ENCODE assay signal across 1 cellular context in genomic region chr18:35478520-35479435, GRCh38.
A peak's percentile ranks its signal among the peaks of the same experiment; 100 is the strongest.
TF ChIP-seq lines count a peak whose summit lies in the region.

No MANE protein-coding gene starts in this region.

TF ChIP-seq in HepG2, 621 proteins besides CTCF, POLR2A, EP300 and RAD21 (continued from another document and continues in another):
- TF ChIP-seq SIN3A (IDR thresholded peaks at IDR 0.05; ENCODE audit: borderline replicate concordance, low read depth, low read length) (peak; percentile 60; the same call in 1 of the 2 replicates), KLF9 (CRISPR knock-in tag; IDR thresholded peaks at IDR 0.05; ENCODE audit: low read depth) (no peak), EHMT2 (IDR thresholded peaks at IDR 0.05; ENCODE audit: borderline replicate concordance, low read depth, low read length) (peak; percentile 42; the same call in 1 of the 2 replicates), SRSF9 (IDR thresholded peaks at IDR 0.05; ENCODE audit: borderline replicate concordance, insufficient read depth, low read depth, low read length, poor library complexity, severe bottlenecking) (no peak), BHLHE40 (IDR thresholded peaks at IDR 0.05; ENCODE audit: low read length) (0 out of 2 replicates have a peak, but pooled peaks have one; percentile 30), SMAD9 (CRISPR knock-in tag; IDR thresholded peaks at IDR 0.05) (no peak), RERE (CRISPR knock-in tag; IDR thresholded peaks at IDR 0.05; ENCODE audit: low read depth) (0 out of 2 replicates have a peak, but pooled peaks have one; percentile 38), GRHL1 (CRISPR knock-in tag; conservative IDR thresholded peaks at IDR 0.05) (no peak), MAFK (conservative IDR thresholded peaks at IDR 0.05 in 1 of 2, IDR thresholded peaks at IDR 0.05 in 1 of 2; ENCODE audit: low read length in 2 of 2) (no peak), YEATS4 (CRISPR knock-in tag; IDR thresholded peaks at IDR 0.05; ENCODE audit: borderline replicate concordance) (no peak), ZMYM3 (CRISPR knock-in tag; IDR thresholded peaks at IDR 0.05) (peak; percentile 58; the same call in 1 of the 2 replicates), MXI1 (IDR thresholded peaks at IDR 0.05; ENCODE audit: borderline replicate concordance, low read depth, low read length) (peak; percentile 40; the same call in 1 of the 3 replicates), ATF7-NPFF (CRISPR knock-in tag; IDR thresholded peaks at IDR 0.05; ENCODE audit: low read depth) (no peak), AHR (CRISPR knock-in tag; IDR thresholded peaks at IDR 0.05) (no peak), DZIP1 (CRISPR knock-in tag; IDR thresholded peaks at IDR 0.05) (no peak), ZNF878 (CRISPR knock-in tag; IDR thresholded peaks at IDR 0.05) (no peak), GATAD2A (CRISPR knock-in tag; IDR thresholded peaks at IDR 0.05) (peak; percentile 82), ZBED4 (CRISPR knock-in tag; IDR thresholded peaks at IDR 0.05; ENCODE audit: borderline replicate concordance) (no peak), KDM1A (CRISPR knock-in tag; IDR thresholded peaks at IDR 0.05) (no peak; the same call in 1 of the 2 replicates), ZNF530 (CRISPR knock-in tag; IDR thresholded peaks at IDR 0.05; ENCODE audit: low read depth) (no peak), ZNF567 (CRISPR knock-in tag; IDR thresholded peaks at IDR 0.05; ENCODE audit: borderline replicate concordance) (no peak), ZBTB44 (CRISPR knock-in tag; IDR thresholded peaks at IDR 0.05) (no peak), CENPBD1 (CRISPR knock-in tag; IDR thresholded peaks at IDR 0.05; ENCODE audit: borderline replicate concordance, low read depth) (no peak), RFX1 (IDR thresholded peaks at IDR 0.05) (peak; percentile 65; the same call in 1 of the 2 replicates), ZNF614 (CRISPR knock-in tag; IDR thresholded peaks at IDR 0.05; ENCODE audit: borderline replicate concordance) (no peak; the same call in 1 of the 2 replicates), ZFP90 (CRISPR knock-in tag; IDR thresholded peaks at IDR 0.05; ENCODE audit: borderline replicate concordance) (no peak)
- TF ChIP-seq, protein P1, sequence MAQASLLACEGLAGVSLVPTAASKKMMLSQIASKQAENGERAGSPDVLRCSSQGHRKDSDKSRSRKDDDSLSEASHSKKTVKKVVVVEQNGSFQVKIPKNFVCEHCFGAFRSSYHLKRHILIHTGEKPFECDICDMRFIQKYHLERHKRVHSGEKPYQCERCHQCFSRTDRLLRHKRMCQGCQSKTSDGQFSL (CRISPR knock-in tag; IDR thresholded peaks at IDR 0.05) = no peak
- TF ChIP-seq, protein P2, sequence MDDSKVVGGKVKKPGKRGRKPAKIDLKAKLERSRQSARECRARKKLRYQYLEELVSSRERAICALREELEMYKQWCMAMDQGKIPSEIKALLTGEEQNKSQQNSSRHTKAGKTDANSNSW (CRISPR knock-in tag; IDR thresholded peaks at IDR 0.05; ENCODE audit: borderline replicate concordance) = no peak
- TF ChIP-seq, protein P3, sequence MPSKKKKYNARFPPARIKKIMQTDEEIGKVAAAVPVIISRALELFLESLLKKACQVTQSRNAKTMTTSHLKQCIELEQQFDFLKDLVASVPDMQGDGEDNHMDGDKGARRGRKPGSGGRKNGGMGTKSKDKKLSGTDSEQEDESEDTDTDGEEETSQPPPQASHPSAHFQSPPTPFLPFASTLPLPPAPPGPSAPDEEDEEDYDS (CRISPR knock-in tag; IDR thresholded peaks at IDR 0.05) = peak; percentile 68
- TF ChIP-seq, protein P4, sequence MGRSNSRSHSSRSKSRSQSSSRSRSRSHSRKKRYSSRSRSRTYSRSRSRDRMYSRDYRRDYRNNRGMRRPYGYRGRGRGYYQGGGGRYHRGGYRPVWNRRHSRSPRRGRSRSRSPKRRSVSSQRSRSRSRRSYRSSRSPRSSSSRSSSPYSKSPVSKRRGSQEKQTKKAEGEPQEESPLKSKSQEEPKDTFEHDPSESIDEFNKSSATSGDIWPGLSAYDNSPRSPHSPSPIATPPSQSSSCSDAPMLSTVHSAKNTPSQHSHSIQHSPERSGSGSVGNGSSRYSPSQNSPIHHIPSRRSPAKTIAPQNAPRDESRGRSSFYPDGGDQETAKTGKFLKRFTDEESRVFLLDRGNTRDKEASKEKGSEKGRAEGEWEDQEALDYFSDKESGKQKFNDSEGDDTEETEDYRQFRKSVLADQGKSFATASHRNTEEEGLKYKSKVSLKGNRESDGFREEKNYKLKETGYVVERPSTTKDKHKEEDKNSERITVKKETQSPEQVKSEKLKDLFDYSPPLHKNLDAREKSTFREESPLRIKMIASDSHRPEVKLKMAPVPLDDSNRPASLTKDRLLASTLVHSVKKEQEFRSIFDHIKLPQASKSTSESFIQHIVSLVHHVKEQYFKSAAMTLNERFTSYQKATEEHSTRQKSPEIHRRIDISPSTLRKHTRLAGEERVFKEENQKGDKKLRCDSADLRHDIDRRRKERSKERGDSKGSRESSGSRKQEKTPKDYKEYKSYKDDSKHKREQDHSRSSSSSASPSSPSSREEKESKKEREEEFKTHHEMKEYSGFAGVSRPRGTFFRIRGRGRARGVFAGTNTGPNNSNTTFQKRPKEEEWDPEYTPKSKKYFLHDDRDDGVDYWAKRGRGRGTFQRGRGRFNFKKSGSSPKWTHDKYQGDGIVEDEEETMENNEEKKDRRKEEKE (IDR thresholded peaks at IDR 0.05) = no peak
- TF ChIP-seq, protein P5, sequence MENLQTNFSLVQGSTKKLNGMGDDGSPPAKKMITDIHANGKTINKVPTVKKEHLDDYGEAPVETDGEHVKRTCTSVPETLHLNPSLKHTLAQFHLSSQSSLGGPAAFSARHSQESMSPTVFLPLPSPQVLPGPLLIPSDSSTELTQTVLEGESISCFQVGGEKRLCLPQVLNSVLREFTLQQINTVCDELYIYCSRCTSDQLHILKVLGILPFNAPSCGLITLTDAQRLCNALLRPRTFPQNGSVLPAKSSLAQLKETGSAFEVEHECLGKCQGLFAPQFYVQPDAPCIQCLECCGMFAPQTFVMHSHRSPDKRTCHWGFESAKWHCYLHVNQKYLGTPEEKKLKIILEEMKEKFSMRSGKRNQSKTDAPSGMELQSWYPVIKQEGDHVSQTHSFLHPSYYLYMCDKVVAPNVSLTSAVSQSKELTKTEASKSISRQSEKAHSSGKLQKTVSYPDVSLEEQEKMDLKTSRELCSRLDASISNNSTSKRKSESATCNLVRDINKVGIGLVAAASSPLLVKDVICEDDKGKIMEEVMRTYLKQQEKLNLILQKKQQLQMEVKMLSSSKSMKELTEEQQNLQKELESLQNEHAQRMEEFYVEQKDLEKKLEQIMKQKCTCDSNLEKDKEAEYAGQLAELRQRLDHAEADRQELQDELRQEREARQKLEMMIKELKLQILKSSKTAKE (CRISPR knock-in tag; IDR thresholded peaks at IDR 0.05; ENCODE audit: borderline replicate concordance) = no peak
- TF ChIP-seq, protein P6, sequence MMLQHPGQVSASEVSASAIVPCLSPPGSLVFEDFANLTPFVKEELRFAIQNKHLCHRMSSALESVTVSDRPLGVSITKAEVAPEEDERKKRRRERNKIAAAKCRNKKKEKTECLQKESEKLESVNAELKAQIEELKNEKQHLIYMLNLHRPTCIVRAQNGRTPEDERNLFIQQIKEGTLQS (CRISPR knock-in tag; IDR thresholded peaks at IDR 0.05) = peak; percentile 90
